1 cellular context compared by ENCODE assay signal in the genomic region with DNA sequence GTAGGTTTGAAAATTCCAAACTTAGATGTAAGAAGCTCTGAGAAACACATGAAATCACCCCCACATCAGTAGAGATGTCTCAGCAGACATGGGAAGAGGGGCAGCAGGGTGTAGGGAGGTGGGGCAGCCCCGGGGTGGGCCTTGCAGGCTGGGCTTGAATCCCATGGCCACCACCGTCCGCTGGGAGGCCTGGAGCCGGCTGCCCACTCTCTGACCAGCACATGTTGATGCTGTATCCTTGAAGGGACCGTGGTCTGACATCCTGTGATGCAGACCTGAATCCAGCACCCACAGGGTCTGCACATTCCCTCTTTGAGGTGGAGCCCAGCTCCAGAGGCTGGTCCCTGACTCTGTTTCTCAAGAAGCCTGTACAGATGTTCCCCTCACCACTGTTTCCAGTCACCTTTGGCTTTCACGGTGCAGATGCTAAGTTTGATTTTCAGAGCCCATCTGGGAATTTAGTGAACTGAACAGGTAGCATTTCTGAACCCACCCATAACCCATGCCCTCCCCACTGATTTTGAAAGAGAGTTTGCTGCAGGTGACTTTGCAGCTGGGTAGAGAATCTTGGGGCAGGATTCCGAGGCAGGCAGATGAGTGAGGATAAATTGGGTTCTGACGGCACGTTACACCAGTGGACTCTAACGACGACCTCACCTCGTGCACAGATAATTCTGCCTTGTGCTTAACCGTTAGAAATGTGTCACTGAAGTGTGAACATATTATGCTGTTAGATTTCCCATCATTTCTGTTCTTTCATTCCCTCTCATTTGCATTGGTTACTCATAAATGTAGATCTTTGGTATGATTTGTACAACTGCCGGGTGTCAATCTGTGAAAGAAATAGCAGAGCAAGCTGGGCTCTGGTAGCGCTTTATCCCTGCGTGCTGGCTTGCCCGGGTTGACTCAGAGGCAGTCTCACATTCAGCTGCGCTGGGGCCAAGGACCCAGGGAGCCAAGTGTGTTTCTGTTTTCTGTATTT.
TF ChIP-seq lines count a peak whose summit lies in the region.

No MANE protein-coding gene starts in this region.

TF ChIP-seq in K562, 482 proteins besides CTCF, POLR2A, EP300 and RAD21 (continued from another document and continues in another):
- TF ChIP-seq ZNF174 (CRISPR knock-in tag; IDR thresholded peaks at IDR 0.05) (no peak), MAZ (CRISPR knock-in tag; conservative IDR thresholded peaks at IDR 0.05 in 1 of 2, IDR thresholded peaks at IDR 0.05 in 1 of 2) (no peak), POLR2H (tag; IDR thresholded peaks at IDR 0.05; ENCODE audit: low read depth) (no peak), ZNF354B (CRISPR knock-in tag; IDR thresholded peaks at IDR 0.05) (no peak), HNRNPUL1 (IDR thresholded peaks at IDR 0.05; ENCODE audit: low read length) (no peak), CBX8 (IDR thresholded peaks at IDR 0.05; ENCODE audit: borderline replicate concordance, extremely low read depth, low read depth, low read length, poor library complexity, severe bottlenecking) (no peak), NFATC3 (IDR thresholded peaks at IDR 0.05) (no peak), BMI1 (IDR thresholded peaks at IDR 0.05; ENCODE audit: low read length) (no peak), MTF1 (CRISPR knock-in tag; IDR thresholded peaks at IDR 0.05; ENCODE audit: borderline replicate concordance) (no peak), BACH1 (tag; IDR thresholded peaks at IDR 0.05) (no peak), ATF1 (CRISPR knock-in tag; IDR thresholded peaks at IDR 0.05) (no peak), ATF1 (tag; IDR thresholded peaks at IDR 0.05) (no peak), ZBTB7A (IDR thresholded peaks at IDR 0.05; ENCODE audit: borderline replicate concordance, control insufficient read depth, low read depth, low read length) (no peak), ZSCAN32 (CRISPR knock-in tag; IDR thresholded peaks at IDR 0.05) (no peak), SIN3B (IDR thresholded peaks at IDR 0.05; ENCODE audit: low read depth) (no peak), ZNF197 (CRISPR knock-in tag; IDR thresholded peaks at IDR 0.05; ENCODE audit: low read depth) (no peak), SIX5 (IDR thresholded peaks at IDR 0.05; ENCODE audit: borderline replicate concordance in 1 of 2, insufficient read depth in 1 of 2, low read depth in 1 of 2, low read length in 2 of 2) (no peak), ZNF175 (CRISPR knock-in tag; IDR thresholded peaks at IDR 0.05; ENCODE audit: low read depth) (no peak), ZNF830 (CRISPR knock-in tag; IDR thresholded peaks at IDR 0.05) (no peak), SETDB1 (IDR thresholded peaks at IDR 0.05; ENCODE audit: low read length) (no peak), ZC3H4 (CRISPR knock-in tag; IDR thresholded peaks at IDR 0.05; ENCODE audit: borderline replicate concordance) (no peak), MXI1 (IDR thresholded peaks at IDR 0.05; ENCODE audit: low read depth, low read length) (no peak), RB1 (IDR thresholded peaks at IDR 0.05; ENCODE audit: low read depth) (no peak), ETV6 (IDR thresholded peaks at IDR 0.05; ENCODE audit: borderline replicate concordance in 1 of 2, low read depth in 2 of 2, low read length in 1 of 2) (no peak), ETV6 (CRISPR knock-in tag; IDR thresholded peaks at IDR 0.05; ENCODE audit: borderline replicate concordance) (no peak), RBM39 (optimal IDR thresholded peaks at IDR 0.05; ENCODE audit: low read depth, low read length) (no peak), ESRRB (CRISPR knock-in tag; IDR thresholded peaks at IDR 0.05; ENCODE audit: borderline replicate concordance) (no peak), RCOR1 (IDR thresholded peaks at IDR 0.05; ENCODE audit: borderline replicate concordance in 1 of 2, low read depth in 2 of 2, low read length in 2 of 2) (peak in 1 of 2 experiments; percentile 50; a peak in 1 of 4 replicates), GABPB1 (CRISPR knock-in tag; IDR thresholded peaks at IDR 0.05) (no peak), ATF7 (IDR thresholded peaks at IDR 0.05) (no peak), PHF21A (IDR thresholded peaks at IDR 0.05; ENCODE audit: borderline replicate concordance, low read depth) (no peak), HNRNPL (IDR thresholded peaks at IDR 0.05; ENCODE audit: low read depth, low read length) (no peak), U2AF2 (optimal IDR thresholded peaks at IDR 0.05; ENCODE audit: low read depth, low read length) (no peak), TFAM (CRISPR knock-in tag; conservative IDR thresholded peaks at IDR 0.05) (no peak)
- TF ChIP-seq, protein P1, sequence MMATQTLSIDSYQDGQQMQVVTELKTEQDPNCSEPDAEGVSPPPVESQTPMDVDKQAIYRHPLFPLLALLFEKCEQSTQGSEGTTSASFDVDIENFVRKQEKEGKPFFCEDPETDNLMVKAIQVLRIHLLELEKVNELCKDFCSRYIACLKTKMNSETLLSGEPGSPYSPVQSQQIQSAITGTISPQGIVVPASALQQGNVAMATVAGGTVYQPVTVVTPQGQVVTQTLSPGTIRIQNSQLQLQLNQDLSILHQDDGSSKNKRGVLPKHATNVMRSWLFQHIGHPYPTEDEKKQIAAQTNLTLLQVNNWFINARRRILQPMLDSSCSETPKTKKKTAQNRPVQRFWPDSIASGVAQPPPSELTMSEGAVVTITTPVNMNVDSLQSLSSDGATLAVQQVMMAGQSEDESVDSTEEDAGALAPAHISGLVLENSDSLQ (IDR thresholded peaks at IDR 0.05): peak; percentile 73
- TF ChIP-seq, protein P2, sequence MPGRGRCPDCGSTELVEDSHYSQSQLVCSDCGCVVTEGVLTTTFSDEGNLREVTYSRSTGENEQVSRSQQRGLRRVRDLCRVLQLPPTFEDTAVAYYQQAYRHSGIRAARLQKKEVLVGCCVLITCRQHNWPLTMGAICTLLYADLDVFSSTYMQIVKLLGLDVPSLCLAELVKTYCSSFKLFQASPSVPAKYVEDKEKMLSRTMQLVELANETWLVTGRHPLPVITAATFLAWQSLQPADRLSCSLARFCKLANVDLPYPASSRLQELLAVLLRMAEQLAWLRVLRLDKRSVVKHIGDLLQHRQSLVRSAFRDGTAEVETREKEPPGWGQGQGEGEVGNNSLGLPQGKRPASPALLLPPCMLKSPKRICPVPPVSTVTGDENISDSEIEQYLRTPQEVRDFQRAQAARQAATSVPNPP (IDR thresholded peaks at IDR 0.05; ENCODE audit: borderline replicate concordance, insufficient read depth, insufficient read length): no peak
- TF ChIP-seq, protein P3, sequence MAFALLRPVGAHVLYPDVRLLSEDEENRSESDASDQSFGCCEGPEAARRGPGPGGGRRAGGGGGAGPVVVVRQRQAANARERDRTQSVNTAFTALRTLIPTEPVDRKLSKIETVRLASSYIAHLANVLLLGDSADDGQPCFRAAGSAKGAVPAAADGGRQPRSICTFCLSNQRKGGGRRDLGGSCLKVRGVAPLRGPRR (CRISPR knock-in tag; IDR thresholded peaks at IDR 0.05): no peak
- TF ChIP-seq, protein P4, sequence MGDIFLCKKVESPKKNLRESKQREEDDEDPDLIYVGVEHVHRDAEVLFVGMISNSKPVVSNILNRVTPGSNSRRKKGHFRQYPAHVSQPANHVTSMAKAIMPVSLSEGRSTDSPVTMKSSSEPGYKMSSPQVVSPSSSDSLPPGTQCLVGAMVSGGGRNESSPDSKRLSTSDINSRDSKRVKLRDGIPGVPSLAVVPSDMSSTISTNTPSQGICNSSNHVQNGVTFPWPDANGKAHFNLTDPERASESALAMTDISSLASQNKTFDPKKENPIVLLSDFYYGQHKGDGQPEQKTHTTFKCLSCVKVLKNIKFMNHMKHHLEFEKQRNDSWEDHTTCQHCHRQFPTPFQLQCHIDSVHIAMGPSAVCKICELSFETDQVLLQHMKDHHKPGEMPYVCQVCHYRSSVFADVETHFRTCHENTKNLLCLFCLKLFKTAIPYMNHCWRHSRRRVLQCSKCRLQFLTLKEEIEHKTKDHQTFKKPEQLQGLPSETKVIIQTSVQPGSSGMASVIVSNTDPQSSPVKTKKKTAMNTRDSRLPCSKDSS (IDR thresholded peaks at IDR 0.05; ENCODE audit: low read depth, partially characterized antibody): no peak
- TF ChIP-seq, protein P5, sequence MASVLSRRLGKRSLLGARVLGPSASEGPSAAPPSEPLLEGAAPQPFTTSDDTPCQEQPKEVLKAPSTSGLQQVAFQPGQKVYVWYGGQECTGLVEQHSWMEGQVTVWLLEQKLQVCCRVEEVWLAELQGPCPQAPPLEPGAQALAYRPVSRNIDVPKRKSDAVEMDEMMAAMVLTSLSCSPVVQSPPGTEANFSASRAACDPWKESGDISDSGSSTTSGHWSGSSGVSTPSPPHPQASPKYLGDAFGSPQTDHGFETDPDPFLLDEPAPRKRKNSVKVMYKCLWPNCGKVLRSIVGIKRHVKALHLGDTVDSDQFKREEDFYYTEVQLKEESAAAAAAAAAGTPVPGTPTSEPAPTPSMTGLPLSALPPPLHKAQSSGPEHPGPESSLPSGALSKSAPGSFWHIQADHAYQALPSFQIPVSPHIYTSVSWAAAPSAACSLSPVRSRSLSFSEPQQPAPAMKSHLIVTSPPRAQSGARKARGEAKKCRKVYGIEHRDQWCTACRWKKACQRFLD (CRISPR knock-in tag; IDR thresholded peaks at IDR 0.05): peak; percentile 60; the same call in 1 of the 2 replicates
- TF ChIP-seq, protein P6, sequence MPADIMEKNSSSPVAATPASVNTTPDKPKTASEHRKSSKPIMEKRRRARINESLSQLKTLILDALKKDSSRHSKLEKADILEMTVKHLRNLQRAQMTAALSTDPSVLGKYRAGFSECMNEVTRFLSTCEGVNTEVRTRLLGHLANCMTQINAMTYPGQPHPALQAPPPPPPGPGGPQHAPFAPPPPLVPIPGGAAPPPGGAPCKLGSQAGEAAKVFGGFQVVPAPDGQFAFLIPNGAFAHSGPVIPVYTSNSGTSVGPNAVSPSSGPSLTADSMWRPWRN (IDR thresholded peaks at IDR 0.05; ENCODE audit: low read depth): no peak
- TF ChIP-seq, protein P7, sequence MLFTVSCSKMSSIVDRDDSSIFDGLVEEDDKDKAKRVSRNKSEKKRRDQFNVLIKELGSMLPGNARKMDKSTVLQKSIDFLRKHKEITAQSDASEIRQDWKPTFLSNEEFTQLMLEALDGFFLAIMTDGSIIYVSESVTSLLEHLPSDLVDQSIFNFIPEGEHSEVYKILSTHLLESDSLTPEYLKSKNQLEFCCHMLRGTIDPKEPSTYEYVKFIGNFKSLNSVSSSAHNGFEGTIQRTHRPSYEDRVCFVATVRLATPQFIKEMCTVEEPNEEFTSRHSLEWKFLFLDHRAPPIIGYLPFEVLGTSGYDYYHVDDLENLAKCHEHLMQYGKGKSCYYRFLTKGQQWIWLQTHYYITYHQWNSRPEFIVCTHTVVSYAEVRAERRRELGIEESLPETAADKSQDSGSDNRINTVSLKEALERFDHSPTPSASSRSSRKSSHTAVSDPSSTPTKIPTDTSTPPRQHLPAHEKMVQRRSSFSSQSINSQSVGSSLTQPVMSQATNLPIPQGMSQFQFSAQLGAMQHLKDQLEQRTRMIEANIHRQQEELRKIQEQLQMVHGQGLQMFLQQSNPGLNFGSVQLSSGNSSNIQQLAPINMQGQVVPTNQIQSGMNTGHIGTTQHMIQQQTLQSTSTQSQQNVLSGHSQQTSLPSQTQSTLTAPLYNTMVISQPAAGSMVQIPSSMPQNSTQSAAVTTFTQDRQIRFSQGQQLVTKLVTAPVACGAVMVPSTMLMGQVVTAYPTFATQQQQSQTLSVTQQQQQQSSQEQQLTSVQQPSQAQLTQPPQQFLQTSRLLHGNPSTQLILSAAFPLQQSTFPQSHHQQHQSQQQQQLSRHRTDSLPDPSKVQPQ (CRISPR knock-in tag; IDR thresholded peaks at IDR 0.05; ENCODE audit: borderline replicate concordance): no peak
- TF ChIP-seq, protein P8, sequence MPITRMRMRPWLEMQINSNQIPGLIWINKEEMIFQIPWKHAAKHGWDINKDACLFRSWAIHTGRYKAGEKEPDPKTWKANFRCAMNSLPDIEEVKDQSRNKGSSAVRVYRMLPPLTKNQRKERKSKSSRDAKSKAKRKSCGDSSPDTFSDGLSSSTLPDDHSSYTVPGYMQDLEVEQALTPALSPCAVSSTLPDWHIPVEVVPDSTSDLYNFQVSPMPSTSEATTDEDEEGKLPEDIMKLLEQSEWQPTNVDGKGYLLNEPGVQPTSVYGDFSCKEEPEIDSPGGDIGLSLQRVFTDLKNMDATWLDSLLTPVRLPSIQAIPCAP (CRISPR knock-in tag; IDR thresholded peaks at IDR 0.05; ENCODE audit: borderline replicate concordance): no peak
- TF ChIP-seq, protein P9, sequence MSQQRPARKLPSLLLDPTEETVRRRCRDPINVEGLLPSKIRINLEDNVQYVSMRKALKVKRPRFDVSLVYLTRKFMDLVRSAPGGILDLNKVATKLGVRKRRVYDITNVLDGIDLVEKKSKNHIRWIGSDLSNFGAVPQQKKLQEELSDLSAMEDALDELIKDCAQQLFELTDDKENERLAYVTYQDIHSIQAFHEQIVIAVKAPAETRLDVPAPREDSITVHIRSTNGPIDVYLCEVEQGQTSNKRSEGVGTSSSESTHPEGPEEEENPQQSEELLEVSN (IDR thresholded peaks at IDR 0.05; ENCODE audit: borderline replicate concordance in 1 of 2, extremely low read depth in 1 of 2, insufficient read depth in 1 of 2, insufficient read length in 1 of 2, low read depth in 1 of 2, low read length in 1 of 2, poor library complexity in 1 of 2, severe bottlenecking in 1 of 2): peak; percentile 58 to 79
- TF ChIP-seq, protein P10, sequence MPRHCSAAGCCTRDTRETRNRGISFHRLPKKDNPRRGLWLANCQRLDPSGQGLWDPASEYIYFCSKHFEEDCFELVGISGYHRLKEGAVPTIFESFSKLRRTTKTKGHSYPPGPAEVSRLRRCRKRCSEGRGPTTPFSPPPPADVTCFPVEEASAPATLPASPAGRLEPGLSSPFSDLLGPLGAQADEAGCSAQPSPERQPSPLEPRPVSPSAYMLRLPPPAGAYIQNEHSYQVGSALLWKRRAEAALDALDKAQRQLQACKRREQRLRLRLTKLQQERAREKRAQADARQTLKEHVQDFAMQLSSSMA (CRISPR knock-in tag; IDR thresholded peaks at IDR 0.05): no peak
- TF ChIP-seq, protein P11, sequence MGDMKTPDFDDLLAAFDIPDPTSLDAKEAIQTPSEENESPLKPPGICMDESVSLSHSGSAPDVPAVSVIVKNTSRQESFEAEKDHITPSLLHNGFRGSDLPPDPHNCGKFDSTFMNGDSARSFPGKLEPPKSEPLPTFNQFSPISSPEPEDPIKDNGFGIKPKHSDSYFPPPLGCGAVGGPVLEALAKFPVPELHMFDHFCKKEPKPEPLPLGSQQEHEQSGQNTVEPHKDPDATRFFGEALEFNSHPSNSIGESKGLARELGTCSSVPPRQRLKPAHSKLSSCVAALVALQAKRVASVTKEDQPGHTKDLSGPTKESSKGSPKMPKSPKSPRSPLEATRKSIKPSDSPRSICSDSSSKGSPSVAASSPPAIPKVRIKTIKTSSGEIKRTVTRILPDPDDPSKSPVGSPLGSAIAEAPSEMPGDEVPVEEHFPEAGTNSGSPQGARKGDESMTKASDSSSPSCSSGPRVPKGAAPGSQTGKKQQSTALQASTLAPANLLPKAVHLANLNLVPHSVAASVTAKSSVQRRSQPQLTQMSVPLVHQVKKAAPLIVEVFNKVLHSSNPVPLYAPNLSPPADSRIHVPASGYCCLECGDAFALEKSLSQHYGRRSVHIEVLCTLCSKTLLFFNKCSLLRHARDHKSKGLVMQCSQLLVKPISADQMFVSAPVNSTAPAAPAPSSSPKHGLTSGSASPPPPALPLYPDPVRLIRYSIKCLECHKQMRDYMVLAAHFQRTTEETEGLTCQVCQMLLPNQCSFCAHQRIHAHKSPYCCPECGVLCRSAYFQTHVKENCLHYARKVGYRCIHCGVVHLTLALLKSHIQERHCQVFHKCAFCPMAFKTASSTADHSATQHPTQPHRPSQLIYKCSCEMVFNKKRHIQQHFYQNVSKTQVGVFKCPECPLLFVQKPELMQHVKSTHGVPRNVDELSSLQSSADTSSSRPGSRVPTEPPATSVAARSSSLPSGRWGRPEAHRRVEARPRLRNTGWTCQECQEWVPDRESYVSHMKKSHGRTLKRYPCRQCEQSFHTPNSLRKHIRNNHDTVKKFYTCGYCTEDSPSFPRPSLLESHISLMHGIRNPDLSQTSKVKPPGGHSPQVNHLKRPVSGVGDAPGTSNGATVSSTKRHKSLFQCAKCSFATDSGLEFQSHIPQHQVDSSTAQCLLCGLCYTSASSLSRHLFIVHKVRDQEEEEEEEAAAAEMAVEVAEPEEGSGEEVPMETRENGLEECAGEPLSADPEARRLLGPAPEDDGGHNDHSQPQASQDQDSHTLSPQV (IDR thresholded peaks at IDR 0.05): peak; percentile 88
